Comparison of ENCODE assay signal across 20 cellular contexts in genomic region chr17:45008191-45008590, GRCh38. TPM values are rescaled to one million over a fixed set of nuclear protein-coding genes. Genes with fewer than 3 reads are reported as not detected.
"Had no signal": no experiment of that assay in that cellular context is flagged by ENCODE, and none has a peak within 500 bp of the region (broad histone marks: within the 10 kb centered on the region; RNA-seq: fewer than 3 reads in every experiment).

No MANE protein-coding gene starts in this region.

- H3K9me3 ChIP-seq: esophagus squamous epithelium, left ventricle myocardium inferior, stomach, thoracic aorta, upper lobe of right lung had no signal

- H3K27ac ChIP-seq: esophagus squamous epithelium, left ventricle myocardium inferior, stomach, thoracic aorta, upper lobe of right lung had no signal

- DNase-seq: activated CD4-positive, alpha-beta T cell treated with anti-CD3 and anti-CD28 coated beads, Interleukin-2, amount 10 ng/mL, durations not matched to agents 7 days and 5 days; activated CD4-positive, CD25-positive, alpha-beta regulatory T cell; activated CD8-positive, alpha-beta memory T cell treated with anti-CD3 and anti-CD28 coated beads for 24 hours; activated gamma-delta T cell treated with Interleukin-2 at 50 U/mL for 16 hours; cortex of kidney; effector CD4-positive, alpha-beta T cell; esophagus squamous epithelium; hypothalamus; kidney; left ventricle myocardium inferior; naive B cell; right cardiac atrium; stomach; T-helper 2 cell; upper lobe of right lung had no signal

- ATAC-seq: right cardiac atrium, upper lobe of right lung had no signal

- H3K9me3 Mint-ChIP-seq: activated CD4-positive, alpha-beta T cell treated with anti-CD3 and anti-CD28 coated beads, Interleukin-2, amount 10 ng/mL, durations not matched to agents 7 days and 5 days; brain; central memory CD8-positive, alpha-beta T cell; naive B cell had no signal

- H3K4me3 Mint-ChIP-seq: activated CD4-positive, alpha-beta T cell treated with anti-CD3 and anti-CD28 coated beads, Interleukin-2, amount 10 ng/mL, durations not matched to agents 7 days and 5 days; activated naive CD8-positive, alpha-beta T cell; brain; central memory CD8-positive, alpha-beta T cell had no signal

- H3K36me3 ChIP-seq: esophagus squamous epithelium, left ventricle myocardium inferior, stomach, thoracic aorta, upper lobe of right lung had no signal

- H3K4me1 Mint-ChIP-seq: activated CD4-positive, alpha-beta T cell treated with anti-CD3 and anti-CD28 coated beads, Interleukin-2, amount 10 ng/mL, durations not matched to agents 7 days and 5 days; central memory CD8-positive, alpha-beta T cell had no signal

- H3K4me1 ChIP-seq: upper lobe of right lung had no signal

- H3K27me3 ChIP-seq: esophagus squamous epithelium, upper lobe of right lung had no signal

- H3K27ac Mint-ChIP-seq: activated CD4-positive, alpha-beta T cell treated with anti-CD3 and anti-CD28 coated beads, Interleukin-2, amount 10 ng/mL, durations not matched to agents 7 days and 5 days; activated naive CD8-positive, alpha-beta T cell; naive B cell had no signal

- H3K4me3 ChIP-seq: esophagus squamous epithelium, left ventricle myocardium inferior, stomach, thoracic aorta, upper lobe of right lung had no signal

RNA-seq across cellular contexts. Expression of gene C1QL1, which starts 40.1 kb away (rescaled TPM):
- total RNA-seq: mononuclear cell had no signal
